In the genomic region with DNA sequence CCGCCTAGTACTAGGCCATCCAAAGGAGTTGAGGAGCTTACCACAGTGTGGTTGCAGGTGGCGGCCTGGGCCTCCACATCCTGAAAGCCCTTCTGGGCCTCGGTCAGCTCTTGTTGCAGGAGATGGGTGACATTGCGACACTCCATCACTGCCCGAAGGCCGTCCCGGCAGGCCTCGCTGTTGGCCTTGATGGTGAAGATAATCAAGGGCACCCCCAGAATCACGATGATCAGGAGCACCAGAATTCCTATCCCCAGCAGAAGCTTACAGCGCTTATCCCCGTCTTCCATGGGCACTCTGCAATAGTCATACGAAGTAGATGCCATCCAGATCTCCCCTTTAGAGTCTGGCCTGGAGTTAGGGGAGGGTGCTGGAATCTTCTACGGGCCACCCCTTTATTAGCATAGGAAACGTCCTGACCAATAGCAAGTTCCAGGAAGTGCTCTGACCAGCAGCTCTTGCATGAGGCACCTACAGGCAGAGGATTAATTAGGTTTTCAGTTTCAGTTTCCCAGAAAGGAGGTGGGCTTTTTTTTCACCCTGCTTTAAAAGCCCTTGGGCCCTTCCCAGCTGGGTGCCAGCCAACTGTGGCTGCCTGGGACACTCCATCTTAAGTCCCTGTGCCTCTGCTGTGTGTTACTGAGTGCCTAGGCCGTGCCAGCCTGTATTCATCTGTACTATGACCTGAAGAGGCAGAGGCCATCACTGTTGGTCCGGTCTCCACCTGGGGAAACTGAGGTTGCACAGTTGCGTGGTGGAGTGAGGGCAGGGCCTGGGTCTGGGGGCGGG, we compare ENCODE assay signal across 8 cellular contexts. TPM values are rescaled to one million over a fixed set of nuclear protein-coding genes. Genes with fewer than 3 reads are reported as not detected.
DNase-seq lines count a peak whose midpoint lies in the region; ATAC-seq and TF ChIP-seq lines count a peak whose summit lies in the region.

A gene with protein sequence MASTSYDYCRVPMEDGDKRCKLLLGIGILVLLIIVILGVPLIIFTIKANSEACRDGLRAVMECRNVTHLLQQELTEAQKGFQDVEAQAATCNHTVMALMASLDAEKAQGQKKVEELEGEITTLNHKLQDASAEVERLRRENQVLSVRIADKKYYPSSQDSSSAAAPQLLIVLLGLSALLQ (minus strand): TSS at position 381 of the 789 bp plus-strand sequence. CDS start 55 bp downstream, at position 326.

- H3K9me3 ChIP-seq in iPS-18c (ENCODE audit: control insufficient read depth, insufficient read depth, low read length) (no peaks in the 10 kb centered on the region), spleen (no peaks in the 10 kb centered on the region)

- intact Hi-C loops in spleen (cut with DNase I; ENCODE audit: low total_unique reads), result no loop called here

- TF ChIP-seq POLR2A in spleen (IDR thresholded peaks at IDR 0.05), result peak in 1 of 3 donors; percentile 42

- DNase-seq in AML-193 (lab: John Stamatoyannopoulos, UW), result peak; percentile 88 to 94
- DNase-seq in SK-MEL-5 (ENCODE audit: low read depth, low spot score), result peak; percentile 32
- DNase-seq in astrocyte of the hippocampus (ENCODE audit: low read depth, low spot score), result peak; percentile 76
- peak; percentile 86 for DNase-seq in spleen
- DNase-seq in NCI-H1436 treated with DMSO at 0.1 percent for 48 hours (lab: John Stamatoyannopoulos, UW), result no peak

- no peaks in the 10 kb centered on the region for H3K27me3 ChIP-seq in spleen (replicated peaks in 1 of 7)

- H3K4me1 ChIP-seq in spleen, result peaks cover 25 to 81% (median 61%) of the 10 kb centered on the region in 6 donors

- peak; percentile 69 for ATAC-seq in GM19043 (IDR thresholded peaks at IDR 0.05; ENCODE audit: low read depth, unreplicated experiment)
- peak; percentile 79 for ATAC-seq in HG03175 (IDR thresholded peaks at IDR 0.05; ENCODE audit: unreplicated experiment)

- H3K27ac ChIP-seq in spleen, result peak within 1 kb of the TSS; percentile 91 to 97 (median 94)

- in situ Hi-C loops in SK-MEL-5 (cut with HindIII; ENCODE audit: low pct_unique_long_range_greater_than_20kb, low sequenced_read_pairs), result no loop called here

- H3K4me3 ChIP-seq in iPS-18c (ENCODE audit: insufficient read depth, low read depth, low read length) (peak within 1 kb of the TSS; percentile 58; the same call in 1 of the 2 replicates), spleen (peak within 1 kb of the TSS; percentile 60 to 80 (median 70))

- peak in 3 of 11 experiments; percentile 19 to 29 (median 24) for TF ChIP-seq CTCF in spleen (IDR thresholded peaks at IDR 0.05 in 8 of 11, conservative IDR thresholded peaks at IDR 0.05 in 3 of 11)

- WGBS in spleen, 5 donors, result 1 to 8% (median 4%) methylated on average over 14 to 18 of the region's 18 CpGs

- peaks cover 0 to 40% (median 16%) of the 10 kb centered on the region in 6 donors for H3K36me3 ChIP-seq in spleen

RNA-seq across cellular contexts. Expression of the gene that starts here (rescaled TPM):
- total RNA-seq in SK-MEL-5 (2014; rRNA removed; shearing (Covaris generic)), result 0.21 and 1.9 TPM in 2 replicates
- 1.6 and 2.3 TPM in 2 replicates for polyA plus RNA-seq in SK-MEL-5 (2015; cell fraction: cytosol; rRNA removed)
- polyA plus RNA-seq in SK-MEL-5 (2015; cell fraction: nucleus; rRNA removed), result 0.24 TPM in 1 of 2 replicates, not detected in the other
- 100 to 1,000 TPM; 159 to 257 (median 172) TPM for total RNA-seq in spleen
- polyA plus RNA-seq in spleen, result 100 to 1,000 TPM in 2 of 3 donors, 10 to 100 TPM in 1; 91.4 to 240 (median 163) TPM

Comparison
In these comparisons a context has a peak if more than half of its experiments do, and no peak if none do; other contexts are left out.
1. RNA of the gene that starts here (total RNA-seq): 159 to 257 TPM in spleen; 0.21 to 1.9 TPM in SK-MEL-5; every median in the first group is over 10 times any median in the second.